ENCODE assay signal across 11 cellular contexts in the genomic region with DNA sequence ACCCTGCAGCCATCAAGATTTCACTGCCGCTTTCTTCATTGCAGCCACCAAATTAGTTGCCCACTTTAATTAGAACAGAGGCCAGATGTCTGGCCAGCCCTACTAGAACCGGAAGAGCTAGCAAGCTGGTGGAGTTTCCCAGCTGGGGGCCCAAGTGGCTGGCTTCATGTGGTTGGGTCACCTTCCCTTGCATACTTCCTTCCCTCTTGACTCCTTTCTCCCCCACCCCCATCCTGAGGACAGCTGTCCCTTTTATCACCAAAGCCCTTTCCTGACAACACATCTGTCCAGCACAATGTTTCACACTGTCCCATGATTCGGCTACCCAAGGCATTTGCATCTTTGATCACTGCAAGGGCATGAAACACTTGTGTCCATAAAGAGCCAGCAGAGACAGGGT.
DNase-seq lines count a peak whose midpoint lies in the region; ATAC-seq and TF ChIP-seq lines count a peak whose summit lies in the region.
"Had no signal": no experiment of that assay in that cellular context is flagged by ENCODE, and none has a peak within 500 bp of the region (broad histone marks: within the 10 kb centered on the region; RNA-seq: fewer than 3 reads in every experiment).

No MANE protein-coding gene starts in this region.

- TF ChIP-seq POLR2A in NB4 (IDR thresholded peaks at IDR 0.05; ENCODE audit: extremely low read depth, insufficient read length) = no peak

- H3K9ac ChIP-seq in mesendoderm (ENCODE audit: low read length) = no peak overlapping the region

- CTCF ChIA-PET in activated CD8-positive, alpha-beta memory T cell treated with anti-CD3 and anti-CD28 coated beads, Interleukin-2, amount 10 ng/mL, durations not matched to agents 7 days and 5 days (lab: Charles Lee) = no interaction called here

- H2AK5ac ChIP-seq in mesendoderm (ENCODE audit: low read length) = no peak overlapping the region

- H2BK15ac ChIP-seq in mesendoderm (replicated peaks; ENCODE audit: low read depth) = no peak overlapping the region

- ATAC-seq in GM18511 (IDR thresholded peaks at IDR 0.05; ENCODE audit: unreplicated experiment) = peak; percentile 64
- peak; percentile 68 for ATAC-seq in GM21786 (IDR thresholded peaks at IDR 0.05; ENCODE audit: unreplicated experiment)
- ATAC-seq in activated CD8-positive, alpha-beta memory T cell treated with anti-CD3 and anti-CD28 coated beads, Interleukin-2, amount 10 ng/mL, durations not matched to agents 7 days and 5 days = no peak

- intact Hi-C loops in posterior vena cava (cut with DNase I) = no loop called here

- no peak overlapping the region for H4K5ac ChIP-seq in mesendoderm (ENCODE audit: low read length)

- H2BK5ac ChIP-seq in mesendoderm (ENCODE audit: low read length) = no peak overlapping the region

- H3K56ac ChIP-seq in mesendoderm (ENCODE audit: low read length) = no peak overlapping the region

- no CpG with 5 or more reads among the region's 3 CpGs for WGBS in mesendoderm (ENCODE audit: extremely low coverage, insufficient coverage, low lambda C conversion rate)

- H3K27me3 Mint-ChIP-seq in activated CD8-positive, alpha-beta memory T cell treated with anti-CD3 and anti-CD28 coated beads, Interleukin-2, amount 10 ng/mL, durations not matched to agents 7 days and 5 days = no peaks in the 10 kb centered on the region

- H3K27ac ChIP-seq in mesendoderm (ENCODE audit: low read depth, low read length) = no peak overlapping the region

- DNase-seq in NB4 (ENCODE audit: low read depth) (peak; percentile 84), mesendoderm (peak; percentile 58), posterior vena cava (ENCODE audit: low spot score) (no peak), NCI-H2081 (lab: John Stamatoyannopoulos, UW) (no peak), NCI-H2029 treated with DMSO at 0.1 percent for 48 hours (lab: John Stamatoyannopoulos, UW) (no peak)
- DNase-seq in activated CD8-positive, alpha-beta memory T cell treated with anti-CD3 and anti-CD28 coated beads, Interleukin-2, amount 10 ng/mL, durations not matched to agents 7 days and 5 days = no peak
- DNase-seq: activated gamma-delta T cell treated with Interleukin-2 at 50 U/mL for 16 hours, DMS153, NCI-H2107 had no signal

- no peak overlapping the region for H2BK120ac ChIP-seq in mesendoderm (ENCODE audit: low read depth, low read length)

- no peak overlapping the region for H3K27ac Mint-ChIP-seq in activated CD8-positive, alpha-beta memory T cell treated with anti-CD3 and anti-CD28 coated beads, Interleukin-2, amount 10 ng/mL, durations not matched to agents 7 days and 5 days

- peaks cover 12% of the 10 kb centered on the region for H3K4me1 ChIP-seq in mesendoderm (ENCODE audit: control insufficient read depth, low read depth, low read length)

- no peaks in the 10 kb centered on the region for H3K27me3 ChIP-seq in mesendoderm (ENCODE audit: insufficient read depth, low read length, poor library complexity)

- H3K36me3 ChIP-seq in mesendoderm (ENCODE audit: control insufficient read depth, insufficient read depth, low read length) = no peaks in the 10 kb centered on the region

- H4K8ac ChIP-seq in mesendoderm (ENCODE audit: low read depth, low read length) = no peak overlapping the region

- H3K79me1 ChIP-seq in mesendoderm (ENCODE audit: low read length) = no peaks in the 10 kb centered on the region

- no peaks in the 10 kb centered on the region for H3K79me2 ChIP-seq in mesendoderm (ENCODE audit: control insufficient read depth, insufficient read depth, low read length)

- H3K9me3 Mint-ChIP-seq in activated CD8-positive, alpha-beta memory T cell treated with anti-CD3 and anti-CD28 coated beads, Interleukin-2, amount 10 ng/mL, durations not matched to agents 7 days and 5 days (ENCODE audit: low read depth) = no peaks in the 10 kb centered on the region

- H3K18ac ChIP-seq in mesendoderm (ENCODE audit: low read length) = no peak overlapping the region

- H3K4me1 Mint-ChIP-seq in activated CD8-positive, alpha-beta memory T cell treated with anti-CD3 and anti-CD28 coated beads, Interleukin-2, amount 10 ng/mL, durations not matched to agents 7 days and 5 days = no peaks in the 10 kb centered on the region

- no peak overlapping the region for H3K23ac ChIP-seq in mesendoderm (ENCODE audit: low read length)

- H3K4me2 ChIP-seq in mesendoderm (ENCODE audit: low read length) = no peak overlapping the region

- no peak overlapping the region for H3K4me3 Mint-ChIP-seq in activated CD8-positive, alpha-beta memory T cell treated with anti-CD3 and anti-CD28 coated beads, Interleukin-2, amount 10 ng/mL, durations not matched to agents 7 days and 5 days

- no peaks in the 10 kb centered on the region for H3K36me3 Mint-ChIP-seq in activated CD8-positive, alpha-beta memory T cell treated with anti-CD3 and anti-CD28 coated beads, Interleukin-2, amount 10 ng/mL, durations not matched to agents 7 days and 5 days

- H3K4me3 ChIP-seq in NB4 (ENCODE audit: low read depth, low read length) (no peak overlapping the region), mesendoderm (ENCODE audit: low read length) (no peak overlapping the region)

- TF ChIP-seq CTCF in NB4 (IDR thresholded peaks at IDR 0.05; ENCODE audit: low read depth, low read length) = no peak

- no peak overlapping the region for H3K4ac ChIP-seq in mesendoderm (ENCODE audit: low read depth, low read length)

Comparison
In these comparisons a context has a peak if more than half of its experiments do, and no peak if none do; other contexts are left out.
1. DNase-seq: peak in NB4 (single experiment) and mesendoderm (single experiment); none in posterior vena cava (single experiment), activated CD8-positive, alpha-beta memory T cell treated with anti-CD3 and anti-CD28 coated beads, Interleukin-2, amount 10 ng/mL, durations not matched to agents 7 days and 5 days (single experiment), NCI-H2081 (0 of 2) and NCI-H2029 treated with DMSO at 0.1 percent for 48 hours (single experiment).